ENCODE assay signal across 7 cellular contexts in the genomic region with DNA sequence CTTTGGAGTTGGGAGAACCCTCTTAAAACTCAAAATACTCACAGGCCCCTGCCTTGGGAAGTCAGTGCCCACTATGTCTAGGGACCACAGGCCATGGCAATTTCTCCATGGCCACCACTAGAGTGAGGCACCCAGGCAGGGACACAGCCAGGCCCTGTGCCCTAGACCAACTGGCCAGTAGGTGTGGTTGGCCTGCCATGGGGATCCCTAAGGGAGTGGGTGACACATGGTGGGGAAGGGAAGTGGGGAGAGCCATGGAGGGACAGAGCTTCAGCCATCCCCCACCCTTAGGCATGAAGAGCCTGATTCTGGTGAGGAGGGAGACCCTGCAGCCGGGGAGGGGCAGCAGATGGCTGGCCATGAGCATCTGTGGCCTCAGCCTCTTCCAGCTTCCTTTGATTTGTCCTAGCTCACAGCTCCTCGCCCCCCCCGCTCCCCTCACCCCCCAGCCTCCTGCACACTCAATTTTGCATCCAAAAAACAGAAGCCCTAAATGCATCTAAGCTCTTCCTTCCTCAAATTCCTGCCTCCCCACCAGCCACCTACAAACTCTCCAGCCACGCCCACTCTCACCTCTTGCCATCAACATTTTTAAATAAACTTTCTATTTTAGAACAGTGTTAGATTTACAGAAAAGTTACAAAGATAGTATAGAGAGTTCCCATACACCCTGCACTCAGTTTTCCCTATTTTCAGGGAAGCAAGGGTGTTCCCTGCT. TPM values are rescaled to one million over a fixed set of nuclear protein-coding genes. Genes with fewer than 3 reads are reported as not detected.
DNase-seq lines count a peak whose midpoint lies in the region; FAIRE-seq and TF ChIP-seq lines count a peak whose summit lies in the region.
"Had no signal": no experiment of that assay in that cellular context is flagged by ENCODE, and none has a peak within 500 bp of the region (broad histone marks: within the 10 kb centered on the region; RNA-seq: fewer than 3 reads in every experiment).

No MANE protein-coding gene starts in this region.

- H3F3A ChIP-seq in MM.1S (ENCODE audit: insufficient read depth, low read length) = no peaks in the 10 kb centered on the region

- H2AFZ ChIP-seq in H9 (ENCODE audit: low read length) (no peak overlapping the region), MM.1S (ENCODE audit: low read length) (no peak overlapping the region)

- intact Hi-C loops in activated T-helper 1 cell treated with anti-CD3 and anti-CD28 coated beads, Interleukin-12 subunit alpha, Interleukin-12 subunit beta, Interleukin-2, Interleukin-4 antibody, amounts not matched to agents 30 ng/mL and 10 ng/mL and 1 ng/mL, durations not matched to agents 14 hours and 24 hours and 36 hours (cut with micrococcal nuclease) = no loop called here

- H3K79me1 ChIP-seq in H9 (ENCODE audit: insufficient read depth, low read depth, low read length, poor library complexity, severe bottlenecking) = peaks cover 6% of the 10 kb centered on the region

- no peaks in the 10 kb centered on the region for H3K9me2 ChIP-seq in MM.1S (replicated peaks; ENCODE audit: insufficient read depth, low read length)

- H2BK15ac ChIP-seq in H9 (ENCODE audit: low read depth, low read length) = no peak overlapping the region

- H4K5ac ChIP-seq in H9 (ENCODE audit: insufficient read length, low read depth, low read length) = no peak overlapping the region

- H3K27me3 ChIP-seq in H9 (ENCODE audit: insufficient read depth, low read length) (no peaks in the 10 kb centered on the region), small intestine (ENCODE audit: control insufficient read depth in 2 of 2, insufficient read depth in 2 of 2, low read length in 2 of 2) (no peaks in the 10 kb centered on the region), MM.1S (replicated peaks; ENCODE audit: insufficient read depth, low read length) (peaks cover 40% of the 10 kb centered on the region)
- H3K27me3 ChIP-seq: pancreas had no signal

- H3K4me2 ChIP-seq in H9 (ENCODE audit: insufficient read depth, insufficient read length, low read length) (no peak overlapping the region), MM.1S (ENCODE audit: low read depth, low read length) (no peak overlapping the region)

- peaks cover 20 to 35% (median 33%) of the 10 kb centered on the region in 3 experiments for H3K36me3 Mint-ChIP-seq in H9 (ENCODE audit: insufficient read depth in 1 of 3, low read depth in 3 of 3)
- H3K36me3 Mint-ChIP-seq in activated T-helper 1 cell treated with anti-CD3 and anti-CD28 coated beads, Interleukin-12 subunit alpha, Interleukin-12 subunit beta, Interleukin-2, Interleukin-4 antibody, amounts not matched to agents 30 ng/mL and 10 ng/mL and 1 ng/mL, durations not matched to agents 14 hours and 24 hours and 36 hours (ENCODE audit: low read depth) = peaks cover 6% of the 10 kb centered on the region
- peaks cover 13% of the 10 kb centered on the region for H3K36me3 Mint-ChIP-seq in nephron progenitor cell (ENCODE audit: low read depth)

- H3K4me1 ChIP-seq in H9 (ENCODE audit: insufficient read depth, low read length) = peaks cover 24% of the 10 kb centered on the region; the same call in 1 of the 2 replicates
- no peaks in the 10 kb centered on the region for H3K4me1 ChIP-seq in small intestine (ENCODE audit: control insufficient read depth in 2 of 2, insufficient read depth in 1 of 2, low read depth in 1 of 2, low read length in 1 of 2)
- H3K4me1 ChIP-seq in MM.1S (ENCODE audit: low read length) = no peaks in the 10 kb centered on the region

- H3T11ph ChIP-seq in H9 (ENCODE audit: low read length) = no peak overlapping the region

- H3K4me3 Mint-ChIP-seq in H9 (peak overlapping the region; percentile 4 to 59; a peak in 4 of 5 replicates), nephron progenitor cell (peak overlapping the region; percentile 80)
- peak overlapping the region; percentile 86 for H3K4me3 Mint-ChIP-seq in activated T-helper 1 cell treated with anti-CD3 and anti-CD28 coated beads, Interleukin-12 subunit alpha, Interleukin-12 subunit beta, Interleukin-2, Interleukin-4 antibody, amounts not matched to agents 30 ng/mL and 10 ng/mL and 1 ng/mL, durations not matched to agents 14 hours and 24 hours and 36 hours

- H3K9me3 Mint-ChIP-seq in H9 (no peaks in the 10 kb centered on the region), nephron progenitor cell (no peaks in the 10 kb centered on the region)
- H3K9me3 Mint-ChIP-seq in activated T-helper 1 cell treated with anti-CD3 and anti-CD28 coated beads, Interleukin-12 subunit alpha, Interleukin-12 subunit beta, Interleukin-2, Interleukin-4 antibody, amounts not matched to agents 30 ng/mL and 10 ng/mL and 1 ng/mL, durations not matched to agents 14 hours and 24 hours and 36 hours = no peaks in the 10 kb centered on the region

- no peak overlapping the region for H4K91ac ChIP-seq in H9 (ENCODE audit: insufficient read length, low read depth, low read length)

- H4K8ac ChIP-seq in H9 (replicated peaks; ENCODE audit: insufficient read length, low read depth, low read length) = no peak overlapping the region

- no peak overlapping the region for H2AK5ac ChIP-seq in H9 (ENCODE audit: insufficient read length, low read length)

- H3K36me3 ChIP-seq in small intestine (ENCODE audit: control insufficient read depth in 2 of 2, insufficient read depth in 2 of 2, low read length in 2 of 2) (no peaks in the 10 kb centered on the region), MM.1S (replicated peaks; ENCODE audit: insufficient read depth, low read length) (no peaks in the 10 kb centered on the region)
- H3K36me3 ChIP-seq: pancreas had no signal

- DNase-seq in H9 (no peak), nephron progenitor cell (no peak), small intestine (no peak), MM.1S (no peak), NCI-H748 (lab: John Stamatoyannopoulos, UW; ENCODE audit: unreplicated experiment) (no peak)
- no peak for DNase-seq in activated T-helper 1 cell treated with anti-CD3 and anti-CD28 coated beads, Interleukin-12 subunit alpha, Interleukin-12 subunit beta, Interleukin-2, Interleukin-4 antibody, amounts not matched to agents 30 ng/mL and 10 ng/mL and 1 ng/mL, durations not matched to agents 14 hours and 24 hours and 36 hours (ENCODE audit: low spot score)

- H3K56ac ChIP-seq in H9 (ENCODE audit: insufficient read length, low read depth, low read length) = no peak overlapping the region

- H3K27ac ChIP-seq in H9 (ENCODE audit: insufficient read length, low read depth, low read length) (no peak overlapping the region), small intestine (ENCODE audit: low read depth in 1 of 2, low read length in 1 of 2) (no peak overlapping the region), MM.1S (ENCODE audit: low read length) (no peak overlapping the region)
- H3K27ac ChIP-seq: pancreas had no signal

- no peak overlapping the region for H2BK5ac ChIP-seq in H9 (ENCODE audit: insufficient read length, low read length)

- H3K9me3 ChIP-seq in H9 (ENCODE audit: control insufficient read depth, low read depth, low read length) (no peaks in the 10 kb centered on the region), small intestine (ENCODE audit: control insufficient read depth, low read depth) (no peaks in the 10 kb centered on the region), MM.1S (replicated peaks; ENCODE audit: insufficient read depth, low read length) (no peaks in the 10 kb centered on the region)
- H3K9me3 ChIP-seq: pancreas had no signal

- no peak overlapping the region; the same call in 1 of the 2 replicates for H3K14ac ChIP-seq in H9 (ENCODE audit: insufficient read depth, low read length)

- H3K79me2 ChIP-seq in H9 (ENCODE audit: insufficient read depth, low read length) (peaks cover 24% of the 10 kb centered on the region; the same call in 1 of the 2 replicates), MM.1S (ENCODE audit: low read length) (no peaks in the 10 kb centered on the region)

- H3K9ac ChIP-seq in H9 (ENCODE audit: extremely low read depth, insufficient read length, low read length) (no peak overlapping the region), MM.1S (ENCODE audit: low read length) (no peak overlapping the region)

- H3K23ac ChIP-seq in H9 (ENCODE audit: insufficient read length, low read depth, low read length) = no peak overlapping the region

- no CpG with 5 or more reads among the region's 4 CpGs for WGBS in H9 (ENCODE audit: extremely low coverage, insufficient read length, low lambda C conversion rate)
- 43 to 61% (median 59%) methylated on average over 4 of the region's 4 CpGs for WGBS in small intestine, 3 donors

- no peak overlapping the region for H2BK120ac ChIP-seq in H9 (ENCODE audit: low read depth, low read length, poor library complexity, severe bottlenecking)

- no peak overlapping the region for H2BK12ac ChIP-seq in H9 (ENCODE audit: insufficient read length, low read depth, low read length)

- peaks cover 4% of the 10 kb centered on the region for H3K23me2 ChIP-seq in H9 (ENCODE audit: insufficient read length, low read depth, low read length, poor library complexity, severe bottlenecking)

- H3K4ac ChIP-seq in H9 (ENCODE audit: low read depth, low read length) = no peak overlapping the region

- H3K27me3 Mint-ChIP-seq in H9 (ENCODE audit: low read depth) (no peaks in the 10 kb centered on the region; the same call in 1 of the 2 replicates), nephron progenitor cell (ENCODE audit: low read depth, poor library complexity) (no peaks in the 10 kb centered on the region)
- peaks cover 16% of the 10 kb centered on the region for H3K27me3 Mint-ChIP-seq in activated T-helper 1 cell treated with anti-CD3 and anti-CD28 coated beads, Interleukin-12 subunit alpha, Interleukin-12 subunit beta, Interleukin-2, Interleukin-4 antibody, amounts not matched to agents 30 ng/mL and 10 ng/mL and 1 ng/mL, durations not matched to agents 14 hours and 24 hours and 36 hours (ENCODE audit: insufficient read depth)

- TF ChIP-seq CTCF in H9 (conservative IDR thresholded peaks at IDR 0.05) (no peak), nephron progenitor cell (IDR thresholded peaks at IDR 0.05) (no peak), MM.1S (IDR thresholded peaks at IDR 0.05; ENCODE audit: low read length) (no peak)

- no peaks in the 10 kb centered on the region for H4K20me1 ChIP-seq in H9 (ENCODE audit: control insufficient read depth, insufficient read depth, insufficient read length)
- no peaks in the 10 kb centered on the region for H4K20me1 ChIP-seq in MM.1S (ENCODE audit: insufficient read depth, low read length)

- H3K27ac Mint-ChIP-seq in H9 (peak overlapping the region in 1 of 3 experiments; percentile 2; a peak in 2 of 7 replicates), nephron progenitor cell (no peak overlapping the region)
- H3K27ac Mint-ChIP-seq in activated T-helper 1 cell treated with anti-CD3 and anti-CD28 coated beads, Interleukin-12 subunit alpha, Interleukin-12 subunit beta, Interleukin-2, Interleukin-4 antibody, amounts not matched to agents 30 ng/mL and 10 ng/mL and 1 ng/mL, durations not matched to agents 14 hours and 24 hours and 36 hours = no peak overlapping the region

- no peak overlapping the region for H3K18ac ChIP-seq in H9 (ENCODE audit: insufficient read length, low read depth, low read length)

- H2BK20ac ChIP-seq in H9 (ENCODE audit: low read depth, low read length, poor library complexity, severe bottlenecking) = no peak overlapping the region

- H3K4me3 ChIP-seq in small intestine (ENCODE audit: low read depth in 1 of 2, low read length in 2 of 2) (no peak overlapping the region), MM.1S (ENCODE audit: low read length) (no peak overlapping the region)
- H3K4me3 ChIP-seq: pancreas had no signal

- no peak for FAIRE-seq in small intestine (lab: Jason Lieb, UNC)
- FAIRE-seq: pancreas had no signal

- H3K4me1 Mint-ChIP-seq in H9 = peaks cover 41 to 58% of the 10 kb centered on the region in 2 experiments
- H3K4me1 Mint-ChIP-seq in activated T-helper 1 cell treated with anti-CD3 and anti-CD28 coated beads, Interleukin-12 subunit alpha, Interleukin-12 subunit beta, Interleukin-2, Interleukin-4 antibody, amounts not matched to agents 30 ng/mL and 10 ng/mL and 1 ng/mL, durations not matched to agents 14 hours and 24 hours and 36 hours (ENCODE audit: low read depth) = peaks cover 52% of the 10 kb centered on the region
- H3K4me1 Mint-ChIP-seq in nephron progenitor cell = peaks cover 79% of the 10 kb centered on the region

RNA-seq across cellular contexts. Expression of a gene that starts 1.6 kb away (rescaled TPM):
- total RNA-seq in H9 (2021) = 339 and 340 TPM in 2 replicates
- total RNA-seq in activated T-helper 1 cell treated with anti-CD3 and anti-CD28 coated beads, Interleukin-12 subunit alpha, Interleukin-12 subunit beta, Interleukin-2, Interleukin-4 antibody, amounts not matched to agents 30 ng/mL and 10 ng/mL and 1 ng/mL, durations not matched to agents 14 hours and 24 hours and 36 hours = 13.1 and 14.4 TPM in 2 replicates
- 10 to 100 TPM in 1 of 3 donors, 1 to 10 TPM in 2; 1.6 to 32.0 (median 5.1) TPM for polyA plus RNA-seq in small intestine

RNA-seq across cellular contexts. Expression of a gene that starts 22.4 kb away (rescaled TPM):
- 134 and 137 TPM in 2 replicates for total RNA-seq in H9 (2021)
- total RNA-seq in activated T-helper 1 cell treated with anti-CD3 and anti-CD28 coated beads, Interleukin-12 subunit alpha, Interleukin-12 subunit beta, Interleukin-2, Interleukin-4 antibody, amounts not matched to agents 30 ng/mL and 10 ng/mL and 1 ng/mL, durations not matched to agents 14 hours and 24 hours and 36 hours = 49.2 and 49.9 TPM in 2 replicates
- polyA plus RNA-seq in small intestine = 10 to 100 TPM in 1 of 3 donors, 1 to 10 TPM in 2; 3.8 to 44.4 (median 8.9) TPM

RNA-seq across cellular contexts. Expression of a gene that starts 28.4 kb away (rescaled TPM):
- total RNA-seq in H9 (2021) = 9.6 and 10.2 TPM in 2 replicates
- 10.3 and 11.2 TPM in 2 replicates for total RNA-seq in activated T-helper 1 cell treated with anti-CD3 and anti-CD28 coated beads, Interleukin-12 subunit alpha, Interleukin-12 subunit beta, Interleukin-2, Interleukin-4 antibody, amounts not matched to agents 30 ng/mL and 10 ng/mL and 1 ng/mL, durations not matched to agents 14 hours and 24 hours and 36 hours
- polyA plus RNA-seq in small intestine = 1 to 10 TPM; 1.1 to 3.7 (median 3.0) TPM

RNA-seq across cellular contexts. Expression of a gene that starts 34.6 kb away (rescaled TPM):
- total RNA-seq in H9 (2021) = 15.9 and 16.4 TPM in 2 replicates
- total RNA-seq in activated T-helper 1 cell treated with anti-CD3 and anti-CD28 coated beads, Interleukin-12 subunit alpha, Interleukin-12 subunit beta, Interleukin-2, Interleukin-4 antibody, amounts not matched to agents 30 ng/mL and 10 ng/mL and 1 ng/mL, durations not matched to agents 14 hours and 24 hours and 36 hours = 3.7 and 5.0 TPM in 2 replicates
- polyA plus RNA-seq in small intestine = 1 to 10 TPM; 3.1 to 6.0 (median 4.1) TPM

RNA-seq across cellular contexts. Expression of a gene that starts 41.8 kb away (rescaled TPM):
- 125 and 133 TPM in 2 replicates for total RNA-seq in H9 (2021)
- 151 and 166 TPM in 2 replicates for total RNA-seq in activated T-helper 1 cell treated with anti-CD3 and anti-CD28 coated beads, Interleukin-12 subunit alpha, Interleukin-12 subunit beta, Interleukin-2, Interleukin-4 antibody, amounts not matched to agents 30 ng/mL and 10 ng/mL and 1 ng/mL, durations not matched to agents 14 hours and 24 hours and 36 hours
- polyA plus RNA-seq in small intestine = 10 to 100 TPM; 81.9 to 93.0 (median 82.3) TPM

Comparison
In these comparisons a context has a peak if more than half of its experiments do, and no peak if none do; other contexts are left out.
1. H3K4me3 Mint-ChIP-seq: peak in every context shown above with its lines; median percentile 86 in activated T-helper 1 cell treated with anti-CD3 and anti-CD28 coated beads, Interleukin-12 subunit alpha, Interleukin-12 subunit beta, Interleukin-2, Interleukin-4 antibody, amounts not matched to agents 30 ng/mL and 10 ng/mL and 1 ng/mL, durations not matched to agents 14 hours and 24 hours and 36 hours; 80 in nephron progenitor cell; 32 in H9.
2. RNA of a gene that starts 1.6 kb away (total RNA-seq): 339 to 340 TPM in H9; 13.1 to 14.4 TPM in activated T-helper 1 cell treated with anti-CD3 and anti-CD28 coated beads, Interleukin-12 subunit alpha, Interleukin-12 subunit beta, Interleukin-2, Interleukin-4 antibody, amounts not matched to agents 30 ng/mL and 10 ng/mL and 1 ng/mL, durations not matched to agents 14 hours and 24 hours and 36 hours; every median in the first group is over 10 times any median in the second.